1 cellular context compared by ENCODE assay signal in genomic region chr2:127408807-127409099, GRCh38.
TF ChIP-seq lines count a peak whose summit lies in the region.

No MANE protein-coding gene starts in this region.

TF ChIP-seq in IMR-90, 13 proteins besides CTCF, POLR2A, EP300 and RAD21 (continued from another document):
- TF ChIP-seq USF2 (IDR thresholded peaks at IDR 0.05; ENCODE audit: low read depth, low read length) (no peak), BHLHE40 (IDR thresholded peaks at IDR 0.05; ENCODE audit: low read depth, low read length) (no peak), MXI1 (IDR thresholded peaks at IDR 0.05; ENCODE audit: borderline replicate concordance, low read depth, low read length) (no peak), FOS (IDR thresholded peaks at IDR 0.05; ENCODE audit: low read depth, low read length) (no peak), SMC3 (IDR thresholded peaks at IDR 0.05; ENCODE audit: low read depth, low read length) (no peak), RCOR1 (IDR thresholded peaks at IDR 0.05; ENCODE audit: insufficient replicate concordance, low read length) (no peak), CHD1 (IDR thresholded peaks at IDR 0.05; ENCODE audit: low read depth, low read length) (no peak), MAFK (IDR thresholded peaks at IDR 0.05; ENCODE audit: low read depth, low read length) (no peak)
